Comparison of ENCODE assay signal across 22 cellular contexts in the genomic region with DNA sequence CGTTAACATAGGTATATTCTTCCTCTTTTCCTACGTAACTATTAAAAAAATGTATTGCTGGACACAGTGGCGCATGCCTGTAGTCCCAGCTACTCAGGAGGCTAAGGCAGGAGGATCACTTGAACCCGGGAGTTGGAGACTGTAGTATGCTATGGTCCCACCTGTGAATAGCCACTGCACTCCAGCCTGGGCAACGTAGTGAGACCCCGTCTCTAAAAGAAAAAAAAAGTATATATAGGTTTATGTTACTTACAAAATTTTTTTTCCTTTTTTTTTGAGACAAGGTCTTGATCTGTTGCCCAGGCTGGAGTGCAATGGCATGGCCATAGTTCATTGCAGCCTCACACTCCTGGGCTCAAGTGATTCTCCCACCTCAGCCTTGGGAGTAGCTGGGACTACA.
"Had no signal": no experiment of that assay in that cellular context is flagged by ENCODE, and none has a peak within 500 bp of the region (broad histone marks: within the 10 kb centered on the region; RNA-seq: fewer than 3 reads in every experiment).

No MANE protein-coding gene starts in this region.

- H3K4me3 ChIP-seq: hepatocyte, left ventricle myocardium inferior, lung, pancreas, smooth muscle cell, tibial nerve, upper lobe of right lung, vagina had no signal

- H3K27ac ChIP-seq: upper lobe of right lung, vagina had no signal

- H3K4me3 Mint-ChIP-seq: endodermal cell, nephron had no signal

- H3K9me3 ChIP-seq: left ventricle myocardium inferior, pancreas, tibial nerve, upper lobe of right lung, vagina had no signal

- ATAC-seq: left cardiac atrium, pancreas, right cardiac atrium, upper lobe of right lung had no signal

- H3K9me3 Mint-ChIP-seq: endodermal cell, nephron had no signal

- H3K27ac Mint-ChIP-seq: endodermal cell, nephron, progenitor cell of endocrine pancreas had no signal

- H3K27me3 Mint-ChIP-seq: progenitor cell of endocrine pancreas had no signal

- H3K27me3 ChIP-seq: hepatocyte, pancreas, tibial nerve, upper lobe of right lung, vagina had no signal

- DNase-seq: effector CD4-positive, alpha-beta T cell; endodermal cell; foreskin melanocyte; head of caudate nucleus; kidney; left cardiac atrium; left ventricle myocardium inferior; mesenchymal stem cell; midbrain; occipital lobe; pancreas; right cardiac atrium; stimulated activated CD4-positive, alpha-beta T cell treated with anti-CD3 and anti-CD28 coated beads, Interleukin-2, amount 100 ng/mL, for 48 hours; stimulated activated naive CD4-positive, alpha-beta T cell treated with Interleukin-2 at 50 U/mL for 16 hours; upper lobe of right lung had no signal
